Comparison of ENCODE assay signal across 1 cellular context in the genomic region with DNA sequence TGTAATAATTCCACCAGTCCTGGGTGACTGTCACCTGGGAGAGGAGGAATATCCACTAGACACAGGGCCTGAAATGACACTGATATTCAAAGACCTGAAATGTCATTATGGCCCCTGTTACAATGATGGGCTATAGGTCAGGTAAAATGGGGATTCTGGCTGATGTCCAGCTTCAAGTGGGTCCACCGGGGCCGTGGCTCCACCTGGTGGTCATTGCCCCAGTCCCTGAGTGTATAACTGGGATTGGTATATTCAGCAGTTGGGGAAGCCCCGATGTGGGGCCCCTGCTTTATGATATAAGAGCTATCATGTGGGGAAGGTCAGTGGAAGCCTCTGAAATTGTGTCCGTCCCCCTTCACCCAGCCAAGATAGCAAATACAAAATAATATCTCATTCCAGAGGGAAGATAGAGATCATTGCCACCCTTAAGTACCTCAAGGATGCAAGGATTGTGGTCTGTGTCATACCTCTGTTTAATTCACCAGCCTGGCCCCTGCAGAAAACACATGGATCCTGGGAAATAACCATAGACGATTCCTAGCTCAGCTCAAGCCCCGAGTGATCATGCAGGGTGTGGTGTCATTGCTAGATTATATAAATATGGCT.
A peak's percentile ranks its signal among the peaks of the same experiment; 100 is the strongest.
TF ChIP-seq lines count a peak whose summit lies in the region.

No MANE protein-coding gene starts in this region.

TF ChIP-seq in GM12878, 131 proteins besides CTCF, POLR2A, EP300 and RAD21 (continued from another document and continues in another):
- TF ChIP-seq, protein P1, sequence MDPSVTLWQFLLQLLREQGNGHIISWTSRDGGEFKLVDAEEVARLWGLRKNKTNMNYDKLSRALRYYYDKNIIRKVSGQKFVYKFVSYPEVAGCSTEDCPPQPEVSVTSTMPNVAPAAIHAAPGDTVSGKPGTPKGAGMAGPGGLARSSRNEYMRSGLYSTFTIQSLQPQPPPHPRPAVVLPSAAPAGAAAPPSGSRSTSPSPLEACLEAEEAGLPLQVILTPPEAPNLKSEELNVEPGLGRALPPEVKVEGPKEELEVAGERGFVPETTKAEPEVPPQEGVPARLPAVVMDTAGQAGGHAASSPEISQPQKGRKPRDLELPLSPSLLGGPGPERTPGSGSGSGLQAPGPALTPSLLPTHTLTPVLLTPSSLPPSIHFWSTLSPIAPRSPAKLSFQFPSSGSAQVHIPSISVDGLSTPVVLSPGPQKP (IDR thresholded peaks at IDR 0.05; ENCODE audit: low read depth, low read length): no peak
- TF ChIP-seq NR2F1 (conservative IDR thresholded peaks at IDR 0.05) (no peak), KAT2A (conservative IDR thresholded peaks at IDR 0.05; ENCODE audit: control insufficient read depth, low read depth, low read length) (no peak), CBX5 (IDR thresholded peaks at IDR 0.05; ENCODE audit: low read depth) (no peak), HDGF (IDR thresholded peaks at IDR 0.05) (no peak), EED (IDR thresholded peaks at IDR 0.05; ENCODE audit: low read depth) (no peak), REST (IDR thresholded peaks at IDR 0.05; ENCODE audit: low read depth, low read length) (no peak), SMC3 (IDR thresholded peaks at IDR 0.05; ENCODE audit: borderline replicate concordance, low read length) (peak; percentile 99), CEBPB (IDR thresholded peaks at IDR 0.05; ENCODE audit: borderline replicate concordance in 1 of 2, low read depth in 2 of 2, low read length in 2 of 2) (no peak), CHD2 (IDR thresholded peaks at IDR 0.05; ENCODE audit: borderline replicate concordance, low read depth, low read length) (no peak), IKZF1 (conservative IDR thresholded peaks at IDR 0.05) (no peak), ZNF217 (IDR thresholded peaks at IDR 0.05) (no peak), ZNF24 (IDR thresholded peaks at IDR 0.05) (no peak), SP1 (IDR thresholded peaks at IDR 0.05; ENCODE audit: low read depth, low read length) (no peak), ASH2L (IDR thresholded peaks at IDR 0.05; ENCODE audit: borderline replicate concordance, low read depth) (no peak), ETV6 (conservative IDR thresholded peaks at IDR 0.05 in 1 of 2, IDR thresholded peaks at IDR 0.05 in 1 of 2; ENCODE audit: borderline replicate concordance in 1 of 2, low read depth in 1 of 2) (no peak), ZBTB40 (IDR thresholded peaks at IDR 0.05; ENCODE audit: borderline replicate concordance) (no peak), KLF5 (IDR thresholded peaks at IDR 0.05; ENCODE audit: partially characterized antibody) (no peak), LARP7 (IDR thresholded peaks at IDR 0.05) (no peak), SUZ12 (IDR thresholded peaks at IDR 0.05; ENCODE audit: unreplicated experiment) (no peak), MYB (IDR thresholded peaks at IDR 0.05; ENCODE audit: borderline replicate concordance, low read depth, low read length) (no peak), NRF1 (conservative IDR thresholded peaks at IDR 0.05; ENCODE audit: low read depth, low read length) (no peak), CEBPZ (IDR thresholded peaks at IDR 0.05; ENCODE audit: low read depth, low read length) (no peak), NFYA (IDR thresholded peaks at IDR 0.05; ENCODE audit: borderline replicate concordance, low read depth, low read length) (no peak)
- TF ChIP-seq, protein P2, sequence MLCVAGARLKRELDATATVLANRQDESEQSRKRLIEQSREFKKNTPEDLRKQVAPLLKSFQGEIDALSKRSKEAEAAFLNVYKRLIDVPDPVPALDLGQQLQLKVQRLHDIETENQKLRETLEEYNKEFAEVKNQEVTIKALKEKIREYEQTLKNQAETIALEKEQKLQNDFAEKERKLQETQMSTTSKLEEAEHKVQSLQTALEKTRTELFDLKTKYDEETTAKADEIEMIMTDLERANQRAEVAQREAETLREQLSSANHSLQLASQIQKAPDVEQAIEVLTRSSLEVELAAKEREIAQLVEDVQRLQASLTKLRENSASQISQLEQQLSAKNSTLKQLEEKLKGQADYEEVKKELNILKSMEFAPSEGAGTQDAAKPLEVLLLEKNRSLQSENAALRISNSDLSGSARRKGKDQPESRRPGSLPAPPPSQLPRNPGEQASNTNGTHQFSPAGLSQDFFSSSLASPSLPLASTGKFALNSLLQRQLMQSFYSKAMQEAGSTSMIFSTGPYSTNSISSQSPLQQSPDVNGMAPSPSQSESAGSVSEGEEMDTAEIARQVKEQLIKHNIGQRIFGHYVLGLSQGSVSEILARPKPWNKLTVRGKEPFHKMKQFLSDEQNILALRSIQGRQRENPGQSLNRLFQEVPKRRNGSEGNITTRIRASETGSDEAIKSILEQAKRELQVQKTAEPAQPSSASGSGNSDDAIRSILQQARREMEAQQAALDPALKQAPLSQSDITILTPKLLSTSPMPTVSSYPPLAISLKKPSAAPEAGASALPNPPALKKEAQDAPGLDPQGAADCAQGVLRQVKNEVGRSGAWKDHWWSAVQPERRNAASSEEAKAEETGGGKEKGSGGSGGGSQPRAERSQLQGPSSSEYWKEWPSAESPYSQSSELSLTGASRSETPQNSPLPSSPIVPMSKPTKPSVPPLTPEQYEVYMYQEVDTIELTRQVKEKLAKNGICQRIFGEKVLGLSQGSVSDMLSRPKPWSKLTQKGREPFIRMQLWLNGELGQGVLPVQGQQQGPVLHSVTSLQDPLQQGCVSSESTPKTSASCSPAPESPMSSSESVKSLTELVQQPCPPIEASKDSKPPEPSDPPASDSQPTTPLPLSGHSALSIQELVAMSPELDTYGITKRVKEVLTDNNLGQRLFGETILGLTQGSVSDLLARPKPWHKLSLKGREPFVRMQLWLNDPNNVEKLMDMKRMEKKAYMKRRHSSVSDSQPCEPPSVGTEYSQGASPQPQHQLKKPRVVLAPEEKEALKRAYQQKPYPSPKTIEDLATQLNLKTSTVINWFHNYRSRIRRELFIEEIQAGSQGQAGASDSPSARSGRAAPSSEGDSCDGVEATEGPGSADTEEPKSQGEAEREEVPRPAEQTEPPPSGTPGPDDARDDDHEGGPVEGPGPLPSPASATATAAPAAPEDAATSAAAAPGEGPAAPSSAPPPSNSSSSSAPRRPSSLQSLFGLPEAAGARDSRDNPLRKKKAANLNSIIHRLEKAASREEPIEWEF (IDR thresholded peaks at IDR 0.05; ENCODE audit: insufficient replicate concordance, low read depth, low read length): no peak
- TF ChIP-seq, protein P3, sequence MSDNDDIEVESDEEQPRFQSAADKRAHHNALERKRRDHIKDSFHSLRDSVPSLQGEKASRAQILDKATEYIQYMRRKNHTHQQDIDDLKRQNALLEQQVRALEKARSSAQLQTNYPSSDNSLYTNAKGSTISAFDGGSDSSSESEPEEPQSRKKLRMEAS (IDR thresholded peaks at IDR 0.05; ENCODE audit: low read depth, low read length): no peak
- TF ChIP-seq, protein P4, sequence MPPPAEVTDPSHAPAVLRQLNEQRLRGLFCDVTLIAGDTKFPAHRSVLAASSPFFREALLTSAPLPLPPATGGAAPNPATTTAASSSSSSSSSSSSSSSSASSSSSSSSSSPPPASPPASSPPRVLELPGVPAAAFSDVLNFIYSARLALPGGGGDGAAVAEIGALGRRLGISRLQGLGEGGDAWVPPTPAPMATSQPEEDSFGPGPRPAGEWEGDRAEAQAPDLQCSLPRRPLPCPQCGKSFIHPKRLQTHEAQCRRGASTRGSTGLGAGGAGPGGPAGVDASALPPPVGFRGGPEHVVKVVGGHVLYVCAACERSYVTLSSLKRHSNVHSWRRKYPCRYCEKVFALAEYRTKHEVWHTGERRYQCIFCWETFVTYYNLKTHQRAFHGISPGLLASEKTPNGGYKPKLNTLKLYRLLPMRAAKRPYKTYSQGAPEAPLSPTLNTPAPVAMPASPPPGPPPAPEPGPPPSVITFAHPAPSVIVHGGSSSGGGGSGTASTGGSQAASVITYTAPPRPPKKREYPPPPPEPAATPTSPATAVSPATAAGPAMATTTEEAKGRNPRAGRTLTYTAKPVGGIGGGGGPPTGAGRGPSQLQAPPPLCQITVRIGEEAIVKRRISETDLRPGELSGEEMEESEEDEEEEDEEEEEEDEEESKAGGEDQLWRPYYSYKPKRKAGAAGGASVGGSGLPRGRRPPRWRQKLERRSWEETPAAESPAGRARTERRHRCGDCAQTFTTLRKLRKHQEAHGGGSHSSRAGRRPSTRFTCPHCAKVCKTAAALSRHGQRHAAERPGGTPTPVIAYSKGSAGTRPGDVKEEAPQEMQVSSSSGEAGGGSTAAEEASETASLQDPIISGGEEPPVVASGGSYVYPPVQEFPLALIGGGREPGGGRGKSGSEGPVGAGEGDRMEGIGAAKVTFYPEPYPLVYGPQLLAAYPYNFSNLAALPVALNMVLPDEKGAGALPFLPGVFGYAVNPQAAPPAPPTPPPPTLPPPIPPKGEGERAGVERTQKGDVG (CRISPR knock-in tag; IDR thresholded peaks at IDR 0.05): no peak
